22 cellular contexts compared by ENCODE assay signal in genomic region chr15:101813803-101814534, GRCh38. TPM values are rescaled to one million over a fixed set of nuclear protein-coding genes. Genes with fewer than 3 reads are reported as not detected.
DNase-seq lines count a peak whose midpoint lies in the region; TF ChIP-seq lines count a peak whose summit lies in the region.
"Had no signal": no experiment of that assay in that cellular context is flagged by ENCODE, and none has a peak within 500 bp of the region (broad histone marks: within the 10 kb centered on the region; RNA-seq: fewer than 3 reads in every experiment).

No MANE protein-coding gene starts in this region.

- no peaks in the 10 kb centered on the region for H3K27me3 ChIP-seq in trophoblast cell (ENCODE audit: insufficient read depth, low read length)
- H3K27me3 ChIP-seq: esophagus squamous epithelium had no signal

- H3K36me3 ChIP-seq in trophoblast cell (ENCODE audit: control insufficient read depth in 1 of 2, insufficient read depth in 2 of 2, low read length in 2 of 2) = no peaks in the 10 kb centered on the region
- H3K36me3 ChIP-seq: esophagus squamous epithelium had no signal

- no peak overlapping the region for H2BK120ac ChIP-seq in trophoblast cell (ENCODE audit: insufficient read depth, low read length, poor library complexity)

- DNase-seq in D341Med (ENCODE audit: low spot score) (peak; percentile 25), NB4 (ENCODE audit: low read depth) (peak; percentile 6), fibroblast of gingiva (ENCODE audit: low read depth) (peak; percentile 76), renal cortical epithelial cell (ENCODE audit: low read depth) (peak; percentile 95), coronary artery (ENCODE audit: low spot score) (no peak), trophoblast cell (no peak), NCI-H1417 (lab: John Stamatoyannopoulos, UW) (no peak)
- DNase-seq: activated CD4-positive, CD25-positive, alpha-beta regulatory T cell treated with anti-CD3 and anti-CD28 coated beads, Interleukin-2, amount 50 U/mL, for 72 hours; activated naive CD8-positive, alpha-beta T cell treated with anti-CD3 and anti-CD28 coated beads, Interleukin-2, amount 50 U/mL, for 24 hours; CD4-positive, alpha-beta T cell; DMS53; esophagus squamous epithelium; hypothalamus; NCI-H1092 treated with DMSO at 0.1 percent for 48 hours; NCI-H526; PC-3; SK-N-SH had no signal

- TF ChIP-seq CTCF in NB4 (IDR thresholded peaks at IDR 0.05; ENCODE audit: low read depth, low read length) (no peak), coronary artery (IDR thresholded peaks at IDR 0.05) (no peak)

- H3K27ac ChIP-seq in coronary artery (no peak overlapping the region), trophoblast cell (ENCODE audit: low read depth, low read length) (no peak overlapping the region)
- H3K27ac ChIP-seq: esophagus squamous epithelium had no signal

- H3K14ac ChIP-seq in trophoblast cell (ENCODE audit: low read length) = no peak overlapping the region

- H3K4me3 ChIP-seq in NB4 (ENCODE audit: low read depth, low read length) (no peak overlapping the region), coronary artery (no peak overlapping the region), trophoblast cell (ENCODE audit: low read depth, low read length) (no peak overlapping the region)
- H3K4me3 ChIP-seq: esophagus squamous epithelium had no signal

- H4K12ac ChIP-seq in trophoblast cell (ENCODE audit: low read depth, low read length) = no peak overlapping the region

- no peak overlapping the region for H3K9ac ChIP-seq in trophoblast cell (ENCODE audit: low read length)
- H3K9ac ChIP-seq: SK-N-SH had no signal

- no peak overlapping the region for H4K8ac ChIP-seq in trophoblast cell (ENCODE audit: low read depth, low read length)

- H2BK5ac ChIP-seq in trophoblast cell (ENCODE audit: low read depth, low read length, poor library complexity) = no peak overlapping the region

- no peak overlapping the region for H4K91ac ChIP-seq in trophoblast cell (ENCODE audit: low read depth, low read length)

- no peak overlapping the region for H2BK12ac ChIP-seq in trophoblast cell (ENCODE audit: low read length)

- no CpG with 5 or more reads among the region's 3 CpGs for WGBS in trophoblast cell (ENCODE audit: extremely low coverage, insufficient coverage, insufficient read length)

- H3K4me2 ChIP-seq in trophoblast cell (ENCODE audit: low read length) = no peak overlapping the region
- H3K4me2 ChIP-seq: SK-N-SH had no signal

- H3K9me3 ChIP-seq in trophoblast cell (ENCODE audit: insufficient read depth, low read depth, low read length) = no peaks in the 10 kb centered on the region
- H3K9me3 ChIP-seq: esophagus squamous epithelium, SK-N-SH had no signal

- no peak overlapping the region for H2AFZ ChIP-seq in trophoblast cell (ENCODE audit: insufficient read depth, low read length, poor library complexity)

- H3K18ac ChIP-seq in trophoblast cell (ENCODE audit: low read length) = no peak overlapping the region

- H3K79me2 ChIP-seq in trophoblast cell (ENCODE audit: control insufficient read depth, insufficient read depth, low read length, poor library complexity) = no peaks in the 10 kb centered on the region

- H3K79me1 ChIP-seq in trophoblast cell (ENCODE audit: low read length) = no peaks in the 10 kb centered on the region

- H3K23ac ChIP-seq in trophoblast cell (ENCODE audit: low read length) = no peak overlapping the region

- TF ChIP-seq POLR2A in NB4 (IDR thresholded peaks at IDR 0.05; ENCODE audit: extremely low read depth, insufficient read length) = no peak

- H3K4me1 ChIP-seq in trophoblast cell (ENCODE audit: control insufficient read depth in 1 of 2, insufficient read depth in 2 of 2, low read length in 2 of 2) = no peaks in the 10 kb centered on the region
- H3K4me1 ChIP-seq: esophagus squamous epithelium had no signal

- H2AK5ac ChIP-seq in trophoblast cell (ENCODE audit: low read length) = no peak overlapping the region

- no peak overlapping the region for H3K4ac ChIP-seq in trophoblast cell (ENCODE audit: low read depth, low read length)

RNA-seq across cellular contexts. Expression of gene OR4F15, which starts 2.0 kb away (rescaled TPM):
- total RNA-seq in renal cortical epithelial cell = 0.20 TPM in 1 of 2 replicates, not detected in the other
- not detected in 2 replicates for polyA plus RNA-seq in trophoblast cell (2013)
- total RNA-seq: activated T-helper 17 cell treated with anti-CD3 and anti-CD28 coated beads, Interleukin-2, amount 50 U/mL, for 72 hours; cardiac septum; CD4-positive, alpha-beta T cell; neural crest cell; PC-3; pulmonary artery endothelial cell; temporal lobe had no signal
- polyA plus RNA-seq: SK-N-SH had no signal

RNA-seq across cellular contexts. Expression of gene OR4F6, which starts 10.7 kb away (rescaled TPM):
- total RNA-seq in renal cortical epithelial cell = not detected in 2 replicates
- not detected in 2 replicates for polyA plus RNA-seq in trophoblast cell (2013)
- total RNA-seq: activated T-helper 17 cell treated with anti-CD3 and anti-CD28 coated beads, Interleukin-2, amount 50 U/mL, for 72 hours; cardiac septum; CD4-positive, alpha-beta T cell; esophagus squamous epithelium; neural crest cell; PC-3; pulmonary artery endothelial cell; temporal lobe had no signal
- polyA plus RNA-seq: SK-N-SH had no signal

Comparison
In these comparisons a context has a peak if more than half of its experiments do, and no peak if none do; other contexts are left out.
1. DNase-seq: peak in D341Med (single experiment), NB4 (single experiment), fibroblast of gingiva (single experiment) and renal cortical epithelial cell (single experiment); none in coronary artery (single experiment), trophoblast cell (0 of 2) and NCI-H1417 (0 of 3).